Comparison of ENCODE assay signal across 8 cellular contexts in the genomic region with DNA sequence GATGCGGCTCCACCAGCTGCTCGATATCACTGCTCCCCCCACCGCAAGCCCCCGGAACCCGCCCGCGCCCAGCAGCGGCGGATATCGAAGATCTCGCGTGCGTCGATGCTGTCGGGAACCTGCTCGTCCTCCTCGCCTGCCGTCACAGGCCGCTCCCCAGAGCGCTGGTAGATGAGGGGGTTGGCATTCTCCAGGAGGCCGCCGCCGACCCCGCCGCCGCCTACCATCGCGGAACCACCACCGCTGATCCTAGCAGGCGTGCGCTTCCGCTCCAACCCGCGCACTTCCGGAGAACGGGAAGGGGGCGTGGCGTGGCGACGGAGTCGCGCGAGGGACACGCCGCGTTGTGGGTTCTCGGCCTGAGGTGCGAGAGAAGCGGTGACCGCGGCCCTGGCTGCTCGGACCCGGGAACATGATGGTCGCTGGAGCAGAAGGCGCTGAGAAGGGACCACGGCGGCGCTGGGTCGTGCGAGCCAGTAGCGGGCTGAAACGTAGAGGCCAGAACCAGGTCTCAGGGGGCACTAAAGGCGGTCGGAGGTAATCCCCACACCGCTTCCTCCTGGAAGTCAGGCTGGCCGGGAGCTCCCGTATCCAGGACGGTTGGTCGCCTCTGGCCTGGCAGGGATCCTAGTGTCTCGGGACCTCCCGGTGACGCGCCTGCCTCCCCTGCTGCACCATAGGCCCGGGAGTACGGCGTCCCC. TPM values are rescaled to one million over a fixed set of nuclear protein-coding genes. Genes with fewer than 3 reads are reported as not detected.
A peak's percentile ranks its signal among the peaks of the same experiment; 100 is the strongest.
DNase-seq lines count a peak whose midpoint lies in the region; ATAC-seq and TF ChIP-seq lines count a peak whose summit lies in the region.

Gene CIAO2B (minus strand): TSS at position 265 of the 701 bp plus-strand sequence. CDS start 38 bp downstream, at position 227.

- 0 to 1% methylated on average over 76 of the region's 76 CpGs for WGBS in heart right ventricle, 2 donors
- WGBS in upper lobe of left lung, 2 donors, result 0 to 1% methylated on average over 38 of the region's 76 CpGs

- DNase-seq in NCI-H1105 (lab: John Stamatoyannopoulos, UW), result peak; percentile 66
- peak; percentile 73 for DNase-seq in amniotic epithelial cell (ENCODE audit: low read depth)
- peak; percentile 90 to 92 for DNase-seq in heart right ventricle
- peak; percentile 72 for DNase-seq in progenitor cell of endocrine pancreas (ENCODE audit: low spot score, unreplicated experiment)
- DNase-seq in upper lobe of left lung, result peak; percentile 88 to 98

- no peaks in the 10 kb centered on the region for H3K9me3 ChIP-seq in heart right ventricle
- no peaks in the 10 kb centered on the region for H3K9me3 ChIP-seq in upper lobe of left lung

- peak in 1 of 4 donors; percentile 95 for TF ChIP-seq EP300 in upper lobe of left lung (IDR thresholded peaks at IDR 0.05)

- peak in 3 of 4 donors; percentile 57 to 88 (median 79) for TF ChIP-seq POLR2A in upper lobe of left lung (IDR thresholded peaks at IDR 0.05)

- peak within 1 kb of the TSS; percentile 97 for H3K4me3 Mint-ChIP-seq in T-helper 1 cell treated with Interleukin-12 subunit alpha and Interleukin-12 subunit beta and Interleukin-4 antibody, amounts not matched to agents 30 μg/mL and 1 μg/mL, for 36 hours
- peak within 1 kb of the TSS; percentile 94 for H3K4me3 Mint-ChIP-seq in progenitor cell of endocrine pancreas (ENCODE audit: low read depth)

- peaks cover 24% of the 10 kb centered on the region for H3K36me3 Mint-ChIP-seq in T-helper 1 cell treated with Interleukin-12 subunit alpha and Interleukin-12 subunit beta and Interleukin-4 antibody, amounts not matched to agents 30 μg/mL and 1 μg/mL, for 36 hours (ENCODE audit: low read depth)
- no peaks in the 10 kb centered on the region for H3K36me3 Mint-ChIP-seq in progenitor cell of endocrine pancreas (ENCODE audit: insufficient read depth)

- no peak for TF ChIP-seq CTCF in GM12875 (IDR thresholded peaks at IDR 0.05; ENCODE audit: borderline replicate concordance, insufficient read depth, low read depth, low read length)
- no peak for TF ChIP-seq CTCF in heart right ventricle (IDR thresholded peaks at IDR 0.05)
- no peak for TF ChIP-seq CTCF in progenitor cell of endocrine pancreas (IDR thresholded peaks at IDR 0.05; ENCODE audit: unreplicated experiment)
- peak in 2 of 6 experiments; percentile 11 to 12 for TF ChIP-seq CTCF in upper lobe of left lung (IDR thresholded peaks at IDR 0.05)

- H3K27ac ChIP-seq in heart right ventricle (peak within 1 kb of the TSS; percentile 83 to 99 (median 95)), upper lobe of left lung (peak within 1 kb of the TSS; percentile 86 to 98 (median 97))

- no peaks in the 10 kb centered on the region for H3K27me3 ChIP-seq in heart right ventricle
- H3K27me3 ChIP-seq in upper lobe of left lung, result no peaks in the 10 kb centered on the region

- H3K4me1 Mint-ChIP-seq in T-helper 1 cell treated with Interleukin-12 subunit alpha and Interleukin-12 subunit beta and Interleukin-4 antibody, amounts not matched to agents 30 μg/mL and 1 μg/mL, for 36 hours (ENCODE audit: low read depth), result peaks cover 35% of the 10 kb centered on the region
- H3K4me1 Mint-ChIP-seq in progenitor cell of endocrine pancreas (ENCODE audit: low read depth), result peaks cover 22% of the 10 kb centered on the region

- H3K4me1 ChIP-seq in heart right ventricle (peaks cover 21 to 55% (median 42%) of the 10 kb centered on the region in 9 donors), upper lobe of left lung (peaks cover 29 to 51% (median 36%) of the 10 kb centered on the region in 4 donors)

- ATAC-seq in HG02623 (IDR thresholded peaks at IDR 0.05; ENCODE audit: unreplicated experiment), result peak; percentile 72
- ATAC-seq in heart right ventricle, result peak; percentile 81 to 94 (median 90)
- ATAC-seq in upper lobe of left lung (ENCODE audit: low FRiP score in 2 of 2), result peak; percentile 93 to 96

- no peaks in the 10 kb centered on the region for H3K27me3 Mint-ChIP-seq in T-helper 1 cell treated with Interleukin-12 subunit alpha and Interleukin-12 subunit beta and Interleukin-4 antibody, amounts not matched to agents 30 μg/mL and 1 μg/mL, for 36 hours (ENCODE audit: low read depth)
- H3K27me3 Mint-ChIP-seq in progenitor cell of endocrine pancreas, result no peaks in the 10 kb centered on the region

- H3K27ac Mint-ChIP-seq in T-helper 1 cell treated with Interleukin-12 subunit alpha and Interleukin-12 subunit beta and Interleukin-4 antibody, amounts not matched to agents 30 μg/mL and 1 μg/mL, for 36 hours, result peak within 1 kb of the TSS; percentile 96
- H3K27ac Mint-ChIP-seq in progenitor cell of endocrine pancreas, result peak within 1 kb of the TSS; percentile 96

- no peaks in the 10 kb centered on the region for H3K9me3 Mint-ChIP-seq in T-helper 1 cell treated with Interleukin-12 subunit alpha and Interleukin-12 subunit beta and Interleukin-4 antibody, amounts not matched to agents 30 μg/mL and 1 μg/mL, for 36 hours
- no peaks in the 10 kb centered on the region for H3K9me3 Mint-ChIP-seq in progenitor cell of endocrine pancreas (ENCODE audit: low read depth)

- peak within 1 kb of the TSS; percentile 78 for H3K4me3 ChIP-seq in GM12875 (ENCODE audit: low read depth, low read length)
- peak within 1 kb of the TSS; percentile 62 to 99 (median 86) for H3K4me3 ChIP-seq in heart right ventricle
- H3K4me3 ChIP-seq in upper lobe of left lung, result peak within 1 kb of the TSS; percentile 86 to 100 (median 95)

- intact Hi-C loops in heart right ventricle (cut with DNase I), result loop anchor here in 3 of 10 donors (5.0 kb wide), 1 partner anchor 37 kb away; no protein-coding TSS in a partner anchor

- peaks cover 0 to 53% (median under 1%) of the 10 kb centered on the region in 9 donors for H3K36me3 ChIP-seq in heart right ventricle
- peaks cover 0 to 34% (median 11%) of the 10 kb centered on the region in 4 donors for H3K36me3 ChIP-seq in upper lobe of left lung

RNA-seq across cellular contexts. Expression of gene CIAO2B, which starts in this region (rescaled TPM):
- total RNA-seq in heart right ventricle (100 to 1,000 TPM; 103 to 196 (median 111) TPM), progenitor cell of endocrine pancreas (58.1 and 59.9 TPM in 2 replicates), upper lobe of left lung (100 to 1,000 TPM in 1 of 6 donors, 10 to 100 TPM in 5; 59.6 to 131 (median 73.2) TPM)
- 100 to 1,000 TPM; 189 to 743 TPM for polyA plus RNA-seq in heart right ventricle

Comparison
In these comparisons a context has a peak if more than half of its experiments do, and no peak if none do; other contexts are left out.
1. Peak in every context shown above with its lines: DNase-seq, ATAC-seq, H3K4me3 ChIP-seq and H3K27ac ChIP-seq.